ENCODE assay signal across 8 cellular contexts in genomic region chr1:222712253-222713090, GRCh38. TPM values are rescaled to one million over a fixed set of nuclear protein-coding genes. Genes with fewer than 3 reads are reported as not detected.
DNase-seq lines count a peak whose midpoint lies in the region; TF ChIP-seq lines count a peak whose summit lies in the region.

Gene AIDA (minus strand): TSS chr1:222712491. CDS start chr1:222712317, 174 bp downstream.
Gene BROX (plus strand): TSS chr1:222712564. CDS start chr1:222715700, 3,136 bp downstream.

- H3K79me2 ChIP-seq in MM.1S (ENCODE audit: low read length) (peaks cover 58% of the 10 kb centered on the region), neural cell (replicated peaks; ENCODE audit: insufficient read depth, low read length) (peaks cover 36% of the 10 kb centered on the region)

- 0 to 4% (median 1%) methylated on average over 36 to 54 of the region's 62 CpGs for WGBS in stomach, 5 donors

- H3K27me3 ChIP-seq in MM.1S (replicated peaks; ENCODE audit: insufficient read depth, low read length) = no peaks in the 10 kb centered on the region
- no peaks in the 10 kb centered on the region for H3K27me3 ChIP-seq in neural cell (ENCODE audit: insufficient read depth, low read depth, low read length)
- H3K27me3 ChIP-seq in stomach = no peaks in the 10 kb centered on the region

- TF ChIP-seq CTCF in MM.1S (IDR thresholded peaks at IDR 0.05; ENCODE audit: low read length) = no peak
- no peak for TF ChIP-seq CTCF in fibroblast of the aortic adventitia (IDR thresholded peaks at IDR 0.05; ENCODE audit: insufficient read depth, low read length)
- TF ChIP-seq CTCF in neural cell (IDR thresholded peaks at IDR 0.05; ENCODE audit: poor library complexity, severe bottlenecking) = no peak
- TF ChIP-seq CTCF in stomach (IDR thresholded peaks at IDR 0.05) = no peak

- peak; percentile 82 for DNase-seq in HCEC 1CT
- DNase-seq in MM.1S = peak; percentile 90
- peak; percentile 66 for DNase-seq in SHP77 treated with DMSO at 0.1 percent for 48 hours (lab: John Stamatoyannopoulos, UW)
- DNase-seq in activated effector memory CD4-positive, alpha-beta T cell treated with anti-CD3 and anti-CD28 coated beads, Interleukin-2, amount 50 U/mL, for 16 hours = peak; percentile 99
- DNase-seq in fibroblast of the aortic adventitia (ENCODE audit: low read depth) = peak; percentile 86
- peak; percentile 95 for DNase-seq in stomach

- H3K4me1 ChIP-seq in ES-I3 (ENCODE audit: insufficient read depth, low read length) = peaks cover 6% of the 10 kb centered on the region; the same call in 1 of the 2 replicates
- peaks cover 3% of the 10 kb centered on the region for H3K4me1 ChIP-seq in MM.1S (ENCODE audit: low read length)
- H3K4me1 ChIP-seq in stomach = peaks cover 9 to 57% (median 33%) of the 10 kb centered on the region in 4 donors

- H3K9me3 ChIP-seq in ES-I3 (ENCODE audit: control insufficient read depth, insufficient read depth, low read length) (no peaks in the 10 kb centered on the region), MM.1S (replicated peaks; ENCODE audit: insufficient read depth, low read length) (no peaks in the 10 kb centered on the region), neural cell (ENCODE audit: low read length) (no peaks in the 10 kb centered on the region), stomach (no peaks in the 10 kb centered on the region)

- H2AFZ ChIP-seq in MM.1S (ENCODE audit: low read length) (peak within 1 kb of the TSS; percentile 93), neural cell (ENCODE audit: low read depth, low read length) (peak within 1 kb of the TSS; percentile 94)

- peak; percentile 22 for TF ChIP-seq EP300 in neural cell (conservative IDR thresholded peaks at IDR 0.05; ENCODE audit: poor library complexity, severe bottlenecking)
- no peak for TF ChIP-seq EP300 in stomach (IDR thresholded peaks at IDR 0.05)

- H3K27ac ChIP-seq in MM.1S (ENCODE audit: low read length) (peak within 1 kb of the TSS; percentile 75), neural cell (ENCODE audit: low read length) (peak within 1 kb of the TSS; percentile 95), stomach (peak within 1 kb of the TSS; percentile 96 to 100 (median 99))

- H3K9me2 ChIP-seq in MM.1S (replicated peaks; ENCODE audit: insufficient read depth, low read length) (no peaks in the 10 kb centered on the region), neural cell (ENCODE audit: insufficient read depth, low read length) (no peaks in the 10 kb centered on the region)

- H4K20me1 ChIP-seq in MM.1S (ENCODE audit: insufficient read depth, low read length) (no peaks in the 10 kb centered on the region), neural cell (ENCODE audit: insufficient read depth) (no peaks in the 10 kb centered on the region)

- TF ChIP-seq POLR2A in stomach (IDR thresholded peaks at IDR 0.05) = peak in 1 of 4 donors; percentile 6

- H3F3A ChIP-seq in MM.1S (ENCODE audit: insufficient read depth, low read length) (peaks cover 22% of the 10 kb centered on the region), neural cell (ENCODE audit: insufficient read depth, low read length, poor library complexity, severe bottlenecking) (no peaks in the 10 kb centered on the region)

- TF ChIP-seq RAD21 in neural cell (conservative IDR thresholded peaks at IDR 0.05) = no peak

- peak within 1 kb of the TSS; percentile 85 for H3K4me3 ChIP-seq in MM.1S (ENCODE audit: low read length)
- peak within 1 kb of the TSS; percentile 81 for H3K4me3 ChIP-seq in fibroblast of the aortic adventitia (ENCODE audit: low read depth, low read length)
- peak within 1 kb of the TSS; percentile 77 for H3K4me3 ChIP-seq in neural cell (ENCODE audit: low read length)
- peak within 1 kb of the TSS; percentile 74 to 93 (median 92) for H3K4me3 ChIP-seq in stomach

- no peaks in the 10 kb centered on the region for H3K36me3 ChIP-seq in ES-I3 (ENCODE audit: insufficient read depth, low read length)
- no peaks in the 10 kb centered on the region for H3K36me3 ChIP-seq in MM.1S (replicated peaks; ENCODE audit: insufficient read depth, low read length)
- H3K36me3 ChIP-seq in neural cell (ENCODE audit: insufficient read depth, low read length) = no peaks in the 10 kb centered on the region
- peaks cover 4 to 26% (median 24%) of the 10 kb centered on the region in 4 donors for H3K36me3 ChIP-seq in stomach

- intact Hi-C loops in stomach (cut with DNase I; ENCODE audit: low total_unique reads) = no loop called here

- H3K9ac ChIP-seq in ES-I3 (ENCODE audit: low read depth, low read length) (peak within 1 kb of the TSS; percentile 97), MM.1S (ENCODE audit: low read length) (peak within 1 kb of the TSS; percentile 89), neural cell (ENCODE audit: low read length) (peak within 1 kb of the TSS; percentile 86)

- H3K4me2 ChIP-seq in MM.1S (ENCODE audit: low read depth, low read length) (peak within 1 kb of the TSS; percentile 63), neural cell (ENCODE audit: low read length) (peak within 1 kb of the TSS; percentile 76)

TF ChIP-seq in neural cell, 6 proteins besides CTCF, POLR2A, EP300 and RAD21:
- no peak for TF ChIP-seq SMC3 (conservative IDR thresholded peaks at IDR 0.05; ENCODE audit: poor library complexity)
- no peak for TF ChIP-seq EZH2 (IDR thresholded peaks at IDR 0.05; ENCODE audit: borderline replicate concordance, insufficient read depth, low read length, poor library complexity, severe bottlenecking)
- TF ChIP-seq POLR2AphosphoS5 (IDR thresholded peaks at IDR 0.05) = peak; percentile 22
- peak; percentile 61 for TF ChIP-seq MXI1 (conservative IDR thresholded peaks at IDR 0.05; ENCODE audit: poor library complexity, severe bottlenecking)
- peak; percentile 19 for TF ChIP-seq REST (IDR thresholded peaks at IDR 0.05; ENCODE audit: borderline replicate concordance)
- TF ChIP-seq TAF1 (IDR thresholded peaks at IDR 0.05; ENCODE audit: low read depth) = no peak

RNA-seq across cellular contexts. Expression of gene AIDA, which starts in this region (rescaled TPM):
- total RNA-seq in fibroblast of the aortic adventitia (ENCODE audit: low replicate concordance) (35.6 and 119 TPM in 2 replicates), stomach (10 to 100 TPM; 31.2 to 63.5 (median 36.6) TPM)
- polyA plus RNA-seq in neural cell (13.6 and 13.9 TPM in 2 replicates), stomach (10 to 100 TPM; 29.7 to 59.7 (median 52.9) TPM)
- polyA minus RNA-seq in neural cell = 18.5 and 26.4 TPM in 2 replicates

RNA-seq across cellular contexts. Expression of gene BROX, which starts in this region (rescaled TPM):
- total RNA-seq in fibroblast of the aortic adventitia (ENCODE audit: low replicate concordance) (67.5 and 101 TPM in 2 replicates), stomach (10 to 100 TPM in 4 of 5 donors, 1 to 10 TPM in 1; 4.3 to 57.3 (median 39.4) TPM)
- polyA plus RNA-seq in neural cell (20.1 and 22.6 TPM in 2 replicates), stomach (10 to 100 TPM; 12.3 to 21.2 (median 13.5) TPM)
- polyA minus RNA-seq in neural cell = 48.5 and 69.2 TPM in 2 replicates

Comparison
In these comparisons a context has a peak if more than half of its experiments do, and no peak if none do; other contexts are left out.
1. Peak in every context shown above with its lines: DNase-seq, H3K4me3 ChIP-seq and H3K27ac ChIP-seq.